Comparison of ENCODE assay signal across 14 cellular contexts in genomic region chr5:37214550-37214949, GRCh38. TPM values are rescaled to one million over a fixed set of nuclear protein-coding genes. Genes with fewer than 3 reads are reported as not detected.
DNase-seq lines count a peak whose midpoint lies in the region; ATAC-seq, FAIRE-seq and TF ChIP-seq lines count a peak whose summit lies in the region.
"Had no signal": no experiment of that assay in that cellular context is flagged by ENCODE, and none has a peak within 500 bp of the region (broad histone marks: within the 10 kb centered on the region; RNA-seq: fewer than 3 reads in every experiment).

No MANE protein-coding gene starts in this region.

- no peaks in the 10 kb centered on the region for H3K27me3 Mint-ChIP-seq in naive thymus-derived CD4-positive, alpha-beta T cell
- H3K27me3 Mint-ChIP-seq: activated T-cell treated with anti-CD3 and anti-CD28 coated beads, Interleukin-2, amount 50 U/mL, for 24 hours had no signal

- H3K9me3 Mint-ChIP-seq in naive thymus-derived CD4-positive, alpha-beta T cell = no peaks in the 10 kb centered on the region
- H3K9me3 Mint-ChIP-seq: activated T-cell treated with anti-CD3 and anti-CD28 coated beads, Interleukin-2, amount 50 U/mL, for 24 hours had no signal

- H3K9ac ChIP-seq in PC-3 (ENCODE audit: low read length) = no peak overlapping the region

- no peak overlapping the region for H2AFZ ChIP-seq in PC-3 (ENCODE audit: low read length)

- H3K36me3 Mint-ChIP-seq in naive thymus-derived CD4-positive, alpha-beta T cell = peaks cover 6 to 28% (median 21%) of the 10 kb centered on the region in 5 donors

- no peaks in the 10 kb centered on the region for H3F3A ChIP-seq in PC-3 (ENCODE audit: low read length, unreplicated experiment)

- CTCF ChIA-PET in PC-3 (lab: Charles Lee) = no interaction called here
- CTCF ChIA-PET in naive thymus-derived CD4-positive, alpha-beta T cell (lab: Charles Lee) = no interaction called here

- ATAC-seq in PC-3 (peak; percentile 20), HG02973 (IDR thresholded peaks at IDR 0.05; ENCODE audit: unreplicated experiment) (no peak)
- ATAC-seq in naive thymus-derived CD4-positive, alpha-beta T cell = no peak
- ATAC-seq: psoas muscle had no signal

- no peak for TF ChIP-seq CTCF in PC-3 (conservative IDR thresholded peaks at IDR 0.05; ENCODE audit: low read depth, low read length)
- no peak for TF ChIP-seq CTCF in Peyer's patch (IDR thresholded peaks at IDR 0.05)

- H3K27ac Mint-ChIP-seq in naive thymus-derived CD4-positive, alpha-beta T cell = peak overlapping the region in 5 of 9 donors; percentile 14 to 53 (median 29)
- H3K27ac Mint-ChIP-seq: activated T-cell treated with anti-CD3 and anti-CD28 coated beads, Interleukin-2, amount 50 U/mL, for 24 hours had no signal

- H3K27ac ChIP-seq in PC-3 (ENCODE audit: low read length) = no peak overlapping the region
- H3K27ac ChIP-seq in naive thymus-derived CD4-positive, alpha-beta T cell (ENCODE audit: low read depth, low read length) = no peak overlapping the region
- no peak overlapping the region for H3K27ac ChIP-seq in Peyer's patch
- H3K27ac ChIP-seq: 22Rv1, psoas muscle had no signal

- H3K4me2 ChIP-seq in PC-3 (ENCODE audit: low read length) = no peak overlapping the region

- no peaks in the 10 kb centered on the region for H4K20me1 ChIP-seq in PC-3 (ENCODE audit: low read length)

- H3K36me3 ChIP-seq in PC-3 (ENCODE audit: low read depth, low read length) (no peaks in the 10 kb centered on the region; the same call in 1 of the 2 replicates), Peyer's patch (peaks cover 0 to 30% (median 0%) of the 10 kb centered on the region in 3 donors)
- H3K36me3 ChIP-seq in naive thymus-derived CD4-positive, alpha-beta T cell (ENCODE audit: control insufficient read depth in 2 of 3, insufficient read depth in 3 of 3, low read length in 3 of 3) = peaks cover 0 to 9% (median 0%) of the 10 kb centered on the region in 3 experiments

- POLR2A ChIA-PET in PC-3 (lab: Charles Lee; ENCODE audit: unreplicated experiment) = interaction anchor here (0.5 kb wide), 1 partner anchor 35 kb away, joined by 5 read pairs; the partner anchor contains the start of gene CPLANE1
- POLR2A ChIA-PET in naive thymus-derived CD4-positive, alpha-beta T cell (lab: Charles Lee) = interaction anchor here (1.0 kb wide), 2 partner anchors 18 to 35 kb away, joined by 3 to 4 read pairs; partner anchors contain the start of gene CPLANE1

- no peaks in the 10 kb centered on the region for H3K4me1 ChIP-seq in PC-3 (ENCODE audit: insufficient read depth, low read length)
- H3K4me1 ChIP-seq in naive thymus-derived CD4-positive, alpha-beta T cell (ENCODE audit: control insufficient read depth in 2 of 2, insufficient read depth in 2 of 2, low read length in 2 of 2) = peaks cover 0 to 9% of the 10 kb centered on the region in 2 donors
- H3K4me1 ChIP-seq in Peyer's patch = peaks cover 0 to 5% (median 1%) of the 10 kb centered on the region in 4 donors
- H3K4me1 ChIP-seq: psoas muscle had no signal

- no peak for TF ChIP-seq POLR2A in Peyer's patch (IDR thresholded peaks at IDR 0.05)

- BruUV-seq in PC-3 (replicated peaks; lab: Mats Ljungman, UMichigan) = no TSS peak

- intact Hi-C loops in PC-3 (cut with micrococcal nuclease) = no loop called here
- intact Hi-C loops in naive thymus-derived CD4-positive, alpha-beta T cell (cut with micrococcal nuclease) = loop anchor here in 1 of 2 donors (10.0 kb wide), 1 partner anchor 160 kb away; the partner anchor contains the start of genes NUP155 and WDR70

- DNase-seq in NCI-H1417 (lab: John Stamatoyannopoulos, UW) (peak in 2 of 3 experiments; percentile 17 to 40), NCI-H1417 treated with DMSO at 0.1 percent for 48 hours (lab: John Stamatoyannopoulos, UW) (no peak), PC-3 (no peak), Peyer's patch (no peak), urothelium cell line (ENCODE audit: low spot score) (no peak)
- DNase-seq in Jurkat, Clone E6-1 (ENCODE audit: low read depth, low spot score) = peak; percentile 26
- peak in 1 of 9 donors; percentile 8 for DNase-seq in naive thymus-derived CD4-positive, alpha-beta T cell
- DNase-seq: activated T-cell treated with anti-CD3 and anti-CD28 coated beads, Interleukin-2, amount 50 U/mL, for 24 hours; hippocampal formation; NCI-H1694 treated with DMSO at 0.1 percent for 48 hours; psoas muscle; stimulated activated CD4-positive, alpha-beta T cell treated with anti-CD3 and anti-CD28 coated beads, Interleukin-4, amount 100 ng/mL, for 4 hours had no signal

- H3K9me3 ChIP-seq in PC-3 (ENCODE audit: low read length) = no peaks in the 10 kb centered on the region
- H3K9me3 ChIP-seq in naive thymus-derived CD4-positive, alpha-beta T cell (ENCODE audit: control insufficient read depth in 2 of 3, low read length in 3 of 3) = no peaks in the 10 kb centered on the region
- H3K9me3 ChIP-seq in Peyer's patch = no peaks in the 10 kb centered on the region
- H3K9me3 ChIP-seq: psoas muscle had no signal

- H3K9me2 ChIP-seq in PC-3 (replicated peaks; ENCODE audit: low read length) = no peaks in the 10 kb centered on the region

- FAIRE-seq in urothelium cell line (lab: Jason Lieb, UNC) = no peak

- no peak overlapping the region for H3K4me3 ChIP-seq in Jurkat, Clone E6-1 (ENCODE audit: low read length)
- H3K4me3 ChIP-seq in PC-3 (ENCODE audit: low read length) (no peak overlapping the region), Peyer's patch (no peak overlapping the region)
- H3K4me3 ChIP-seq in naive thymus-derived CD4-positive, alpha-beta T cell (ENCODE audit: low read length) = no peak overlapping the region
- H3K4me3 ChIP-seq: psoas muscle had no signal

- peaks cover 0 to 15% (median 5%) of the 10 kb centered on the region in 7 donors for H3K4me1 Mint-ChIP-seq in naive thymus-derived CD4-positive, alpha-beta T cell

- H3K4me3 Mint-ChIP-seq in naive thymus-derived CD4-positive, alpha-beta T cell = peak overlapping the region in 1 of 10 donors; percentile 32
- H3K4me3 Mint-ChIP-seq: activated T-cell treated with anti-CD3 and anti-CD28 coated beads, Interleukin-2, amount 50 U/mL, for 24 hours had no signal

- H3K79me2 ChIP-seq in PC-3 (ENCODE audit: low read length) = no peaks in the 10 kb centered on the region

- H3K27me3 ChIP-seq in PC-3 (ENCODE audit: low read length) (no peaks in the 10 kb centered on the region), Peyer's patch (no peaks in the 10 kb centered on the region)
- no peaks in the 10 kb centered on the region for H3K27me3 ChIP-seq in naive thymus-derived CD4-positive, alpha-beta T cell (ENCODE audit: control insufficient read depth in 2 of 2, insufficient read depth in 2 of 2, low read length in 2 of 2)

RNA-seq across cellular contexts. Expression of gene CPLANE1, which starts 34.6 kb away (rescaled TPM):
- 10.8 TPM for polyA plus RNA-seq in Jurkat, Clone E6-1 (2012; ENCODE audit: insufficient read depth, insufficient read length)
- total RNA-seq in PC-3 (2014; rRNA removed) (10.1 and 10.8 TPM in 2 replicates), Peyer's patch (10 to 100 TPM; 14.0 to 65.2 (median 21.3) TPM)
- total RNA-seq in naive thymus-derived CD4-positive, alpha-beta T cell = 10 to 100 TPM in 3 of 5 experiments, 1 to 10 TPM in 2; 8.0 to 14.7 (median 10.4) TPM
- 1 to 10 TPM; 1.1 to 1.4 TPM for polyA plus RNA-seq in naive thymus-derived CD4-positive, alpha-beta T cell

Comparison
In these comparisons a context has a peak if more than half of its experiments do, and no peak if none do; other contexts are left out.
1. DNase-seq: peak in NCI-H1417 (2 of 3) and Jurkat, Clone E6-1 (single experiment); none in NCI-H1417 treated with DMSO at 0.1 percent for 48 hours (single experiment), PC-3 (single experiment), Peyer's patch (0 of 3) and urothelium cell line (single experiment).